Comparison of ENCODE assay signal across 1 cellular context in genomic region chr1:236568285-236568894, GRCh38.
TF ChIP-seq lines count a peak whose summit lies in the region.

No MANE protein-coding gene starts in this region.

TF ChIP-seq in K562, 482 proteins besides CTCF, POLR2A, EP300 and RAD21 (continued from another document):
- TF ChIP-seq ELK1 (CRISPR knock-in tag; IDR thresholded peaks at IDR 0.05): no peak
- TF ChIP-seq RCOR1 (IDR thresholded peaks at IDR 0.05; ENCODE audit: borderline replicate concordance in 1 of 2, low read depth in 2 of 2, low read length in 2 of 2): peak in 1 of 2 experiments; percentile 35; a peak in 1 of 4 replicates
- TF ChIP-seq NR2C1 (IDR thresholded peaks at IDR 0.05): no peak
- peak; percentile 68 for TF ChIP-seq NR2C1 (tag; IDR thresholded peaks at IDR 0.05)
- TF ChIP-seq NCOA6 (IDR thresholded peaks at IDR 0.05): no peak
- TF ChIP-seq MAFG (tag; conservative IDR thresholded peaks at IDR 0.05): 0 out of 2 replicates have a peak, but pooled peaks have one; percentile 15
- no peak for TF ChIP-seq ZNF764 (CRISPR knock-in tag; IDR thresholded peaks at IDR 0.05; ENCODE audit: low read depth)
- TF ChIP-seq, protein P1, sequence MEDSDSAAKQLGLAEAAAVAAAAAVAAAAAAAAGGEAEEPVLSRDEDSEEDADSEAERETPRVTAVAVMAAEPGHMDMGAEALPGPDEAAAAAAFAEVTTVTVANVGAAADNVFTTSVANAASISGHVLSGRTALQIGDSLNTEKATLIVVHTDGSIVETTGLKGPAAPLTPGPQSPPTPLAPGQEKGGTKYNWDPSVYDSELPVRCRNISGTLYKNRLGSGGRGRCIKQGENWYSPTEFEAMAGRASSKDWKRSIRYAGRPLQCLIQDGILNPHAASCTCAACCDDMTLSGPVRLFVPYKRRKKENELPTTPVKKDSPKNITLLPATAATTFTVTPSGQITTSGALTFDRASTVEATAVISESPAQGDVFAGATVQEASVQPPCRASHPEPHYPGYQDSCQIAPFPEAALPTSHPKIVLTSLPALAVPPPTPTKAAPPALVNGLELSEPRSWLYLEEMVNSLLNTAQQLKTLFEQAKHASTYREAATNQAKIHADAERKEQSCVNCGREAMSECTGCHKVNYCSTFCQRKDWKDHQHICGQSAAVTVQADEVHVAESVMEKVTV (CRISPR knock-in tag; IDR thresholded peaks at IDR 0.05): peak; percentile 33; the same call in 1 of the 2 replicates
- TF ChIP-seq GABPB1 (CRISPR knock-in tag; IDR thresholded peaks at IDR 0.05): no peak
- TF ChIP-seq MYC (IDR thresholded peaks at IDR 0.05; ENCODE audit: low read depth, low read length): peak; percentile 58
- no peak for TF ChIP-seq MYC (CRISPR knock-in tag; IDR thresholded peaks at IDR 0.05; ENCODE audit: borderline replicate concordance, low read depth)
- TF ChIP-seq, protein P2, sequence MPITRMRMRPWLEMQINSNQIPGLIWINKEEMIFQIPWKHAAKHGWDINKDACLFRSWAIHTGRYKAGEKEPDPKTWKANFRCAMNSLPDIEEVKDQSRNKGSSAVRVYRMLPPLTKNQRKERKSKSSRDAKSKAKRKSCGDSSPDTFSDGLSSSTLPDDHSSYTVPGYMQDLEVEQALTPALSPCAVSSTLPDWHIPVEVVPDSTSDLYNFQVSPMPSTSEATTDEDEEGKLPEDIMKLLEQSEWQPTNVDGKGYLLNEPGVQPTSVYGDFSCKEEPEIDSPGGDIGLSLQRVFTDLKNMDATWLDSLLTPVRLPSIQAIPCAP (CRISPR knock-in tag; IDR thresholded peaks at IDR 0.05; ENCODE audit: borderline replicate concordance): no peak
- peak; percentile 54 for TF ChIP-seq CXXC5 (CRISPR knock-in tag; IDR thresholded peaks at IDR 0.05)
- TF ChIP-seq ARID1B (IDR thresholded peaks at IDR 0.05): peak; percentile 27; the same call in 1 of the 2 replicates
- peak; percentile 87 for TF ChIP-seq ATF7 (IDR thresholded peaks at IDR 0.05)
- TF ChIP-seq ZNF584 (CRISPR knock-in tag; IDR thresholded peaks at IDR 0.05; ENCODE audit: low read depth): peak; percentile 90
- TF ChIP-seq, protein P3, sequence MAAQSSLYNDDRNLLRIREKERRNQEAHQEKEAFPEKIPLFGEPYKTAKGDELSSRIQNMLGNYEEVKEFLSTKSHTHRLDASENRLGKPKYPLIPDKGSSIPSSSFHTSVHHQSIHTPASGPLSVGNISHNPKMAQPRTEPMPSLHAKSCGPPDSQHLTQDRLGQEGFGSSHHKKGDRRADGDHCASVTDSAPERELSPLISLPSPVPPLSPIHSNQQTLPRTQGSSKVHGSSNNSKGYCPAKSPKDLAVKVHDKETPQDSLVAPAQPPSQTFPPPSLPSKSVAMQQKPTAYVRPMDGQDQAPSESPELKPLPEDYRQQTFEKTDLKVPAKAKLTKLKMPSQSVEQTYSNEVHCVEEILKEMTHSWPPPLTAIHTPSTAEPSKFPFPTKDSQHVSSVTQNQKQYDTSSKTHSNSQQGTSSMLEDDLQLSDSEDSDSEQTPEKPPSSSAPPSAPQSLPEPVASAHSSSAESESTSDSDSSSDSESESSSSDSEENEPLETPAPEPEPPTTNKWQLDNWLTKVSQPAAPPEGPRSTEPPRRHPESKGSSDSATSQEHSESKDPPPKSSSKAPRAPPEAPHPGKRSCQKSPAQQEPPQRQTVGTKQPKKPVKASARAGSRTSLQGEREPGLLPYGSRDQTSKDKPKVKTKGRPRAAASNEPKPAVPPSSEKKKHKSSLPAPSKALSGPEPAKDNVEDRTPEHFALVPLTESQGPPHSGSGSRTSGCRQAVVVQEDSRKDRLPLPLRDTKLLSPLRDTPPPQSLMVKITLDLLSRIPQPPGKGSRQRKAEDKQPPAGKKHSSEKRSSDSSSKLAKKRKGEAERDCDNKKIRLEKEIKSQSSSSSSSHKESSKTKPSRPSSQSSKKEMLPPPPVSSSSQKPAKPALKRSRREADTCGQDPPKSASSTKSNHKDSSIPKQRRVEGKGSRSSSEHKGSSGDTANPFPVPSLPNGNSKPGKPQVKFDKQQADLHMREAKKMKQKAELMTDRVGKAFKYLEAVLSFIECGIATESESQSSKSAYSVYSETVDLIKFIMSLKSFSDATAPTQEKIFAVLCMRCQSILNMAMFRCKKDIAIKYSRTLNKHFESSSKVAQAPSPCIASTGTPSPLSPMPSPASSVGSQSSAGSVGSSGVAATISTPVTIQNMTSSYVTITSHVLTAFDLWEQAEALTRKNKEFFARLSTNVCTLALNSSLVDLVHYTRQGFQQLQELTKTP (IDR thresholded peaks at IDR 0.05; ENCODE audit: low read depth in 1 of 2, partially characterized antibody in 2 of 2): no peak
- peak; percentile 93 for TF ChIP-seq ZSCAN32 (CRISPR knock-in tag; IDR thresholded peaks at IDR 0.05)
- TF ChIP-seq PKNOX1 (IDR thresholded peaks at IDR 0.05): peak; percentile 56; the same call in 1 of the 2 replicates
- peak; percentile 62; the same call in 1 of the 2 replicates for TF ChIP-seq DMBX1 (CRISPR knock-in tag; IDR thresholded peaks at IDR 0.05; ENCODE audit: borderline replicate concordance)
- peak; percentile 87; the same call in 1 of the 2 replicates for TF ChIP-seq SMAD3 (CRISPR knock-in tag; conservative IDR thresholded peaks at IDR 0.05)
- TF ChIP-seq EP400 (IDR thresholded peaks at IDR 0.05): peak; percentile 36; the same call in 1 of the 2 replicates
- 0 out of 2 replicates have a peak, but pooled peaks have one; percentile 40 for TF ChIP-seq ZNF76 (CRISPR knock-in tag; IDR thresholded peaks at IDR 0.05; ENCODE audit: borderline replicate concordance)
- TF ChIP-seq ZNF740 (CRISPR knock-in tag; IDR thresholded peaks at IDR 0.05): no peak
- TF ChIP-seq ZNF740 (tag; IDR thresholded peaks at IDR 0.05): peak in 1 of 2 experiments; percentile 79; a peak in 2 of 4 replicates
- TF ChIP-seq PTTG1 (tag; IDR thresholded peaks at IDR 0.05; ENCODE audit: low read depth): peak; percentile 48; the same call in 1 of the 2 replicates
- TF ChIP-seq ZBTB1 (CRISPR knock-in tag; IDR thresholded peaks at IDR 0.05; ENCODE audit: borderline replicate concordance, low read depth): no peak
- TF ChIP-seq, protein P4, sequence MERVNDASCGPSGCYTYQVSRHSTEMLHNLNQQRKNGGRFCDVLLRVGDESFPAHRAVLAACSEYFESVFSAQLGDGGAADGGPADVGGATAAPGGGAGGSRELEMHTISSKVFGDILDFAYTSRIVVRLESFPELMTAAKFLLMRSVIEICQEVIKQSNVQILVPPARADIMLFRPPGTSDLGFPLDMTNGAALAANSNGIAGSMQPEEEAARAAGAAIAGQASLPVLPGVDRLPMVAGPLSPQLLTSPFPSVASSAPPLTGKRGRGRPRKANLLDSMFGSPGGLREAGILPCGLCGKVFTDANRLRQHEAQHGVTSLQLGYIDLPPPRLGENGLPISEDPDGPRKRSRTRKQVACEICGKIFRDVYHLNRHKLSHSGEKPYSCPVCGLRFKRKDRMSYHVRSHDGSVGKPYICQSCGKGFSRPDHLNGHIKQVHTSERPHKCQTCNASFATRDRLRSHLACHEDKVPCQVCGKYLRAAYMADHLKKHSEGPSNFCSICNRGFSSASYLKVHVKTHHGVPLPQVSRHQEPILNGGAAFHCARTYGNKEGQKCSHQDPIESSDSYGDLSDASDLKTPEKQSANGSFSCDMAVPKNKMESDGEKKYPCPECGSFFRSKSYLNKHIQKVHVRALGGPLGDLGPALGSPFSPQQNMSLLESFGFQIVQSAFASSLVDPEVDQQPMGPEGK (CRISPR knock-in tag; IDR thresholded peaks at IDR 0.05; ENCODE audit: borderline replicate concordance): 0 out of 2 replicates have a peak, but pooled peaks have one; percentile 22
- peak; percentile 57; the same call in 1 of the 2 replicates for TF ChIP-seq ZNF41 (CRISPR knock-in tag; conservative IDR thresholded peaks at IDR 0.05)
- peak; percentile 24 for TF ChIP-seq BRD9 (IDR thresholded peaks at IDR 0.05; ENCODE audit: low read depth, partially characterized antibody)
- TF ChIP-seq, protein P5, sequence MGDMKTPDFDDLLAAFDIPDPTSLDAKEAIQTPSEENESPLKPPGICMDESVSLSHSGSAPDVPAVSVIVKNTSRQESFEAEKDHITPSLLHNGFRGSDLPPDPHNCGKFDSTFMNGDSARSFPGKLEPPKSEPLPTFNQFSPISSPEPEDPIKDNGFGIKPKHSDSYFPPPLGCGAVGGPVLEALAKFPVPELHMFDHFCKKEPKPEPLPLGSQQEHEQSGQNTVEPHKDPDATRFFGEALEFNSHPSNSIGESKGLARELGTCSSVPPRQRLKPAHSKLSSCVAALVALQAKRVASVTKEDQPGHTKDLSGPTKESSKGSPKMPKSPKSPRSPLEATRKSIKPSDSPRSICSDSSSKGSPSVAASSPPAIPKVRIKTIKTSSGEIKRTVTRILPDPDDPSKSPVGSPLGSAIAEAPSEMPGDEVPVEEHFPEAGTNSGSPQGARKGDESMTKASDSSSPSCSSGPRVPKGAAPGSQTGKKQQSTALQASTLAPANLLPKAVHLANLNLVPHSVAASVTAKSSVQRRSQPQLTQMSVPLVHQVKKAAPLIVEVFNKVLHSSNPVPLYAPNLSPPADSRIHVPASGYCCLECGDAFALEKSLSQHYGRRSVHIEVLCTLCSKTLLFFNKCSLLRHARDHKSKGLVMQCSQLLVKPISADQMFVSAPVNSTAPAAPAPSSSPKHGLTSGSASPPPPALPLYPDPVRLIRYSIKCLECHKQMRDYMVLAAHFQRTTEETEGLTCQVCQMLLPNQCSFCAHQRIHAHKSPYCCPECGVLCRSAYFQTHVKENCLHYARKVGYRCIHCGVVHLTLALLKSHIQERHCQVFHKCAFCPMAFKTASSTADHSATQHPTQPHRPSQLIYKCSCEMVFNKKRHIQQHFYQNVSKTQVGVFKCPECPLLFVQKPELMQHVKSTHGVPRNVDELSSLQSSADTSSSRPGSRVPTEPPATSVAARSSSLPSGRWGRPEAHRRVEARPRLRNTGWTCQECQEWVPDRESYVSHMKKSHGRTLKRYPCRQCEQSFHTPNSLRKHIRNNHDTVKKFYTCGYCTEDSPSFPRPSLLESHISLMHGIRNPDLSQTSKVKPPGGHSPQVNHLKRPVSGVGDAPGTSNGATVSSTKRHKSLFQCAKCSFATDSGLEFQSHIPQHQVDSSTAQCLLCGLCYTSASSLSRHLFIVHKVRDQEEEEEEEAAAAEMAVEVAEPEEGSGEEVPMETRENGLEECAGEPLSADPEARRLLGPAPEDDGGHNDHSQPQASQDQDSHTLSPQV (IDR thresholded peaks at IDR 0.05): peak; percentile 70
- no peak for TF ChIP-seq SLC30A9 (CRISPR knock-in tag; IDR thresholded peaks at IDR 0.05)
- TF ChIP-seq KLF6 (CRISPR knock-in tag; IDR thresholded peaks at IDR 0.05; ENCODE audit: borderline replicate concordance): peak; percentile 84; the same call in 1 of the 2 replicates
- no peak for TF ChIP-seq ATF1 (CRISPR knock-in tag; IDR thresholded peaks at IDR 0.05)
- TF ChIP-seq ATF1 (tag; IDR thresholded peaks at IDR 0.05): 0 out of 2 replicates have a peak, but pooled peaks have one; percentile 7
- no peak for TF ChIP-seq NR2C2 (CRISPR knock-in tag; IDR thresholded peaks at IDR 0.05)
- peak; percentile 31; the same call in 1 of the 2 replicates for TF ChIP-seq NR2C2 (tag; IDR thresholded peaks at IDR 0.05)
- TF ChIP-seq TCFL5 (CRISPR knock-in tag; conservative IDR thresholded peaks at IDR 0.05): peak; percentile 41; the same call in 1 of the 2 replicates
- TF ChIP-seq ETV1 (tag; conservative IDR thresholded peaks at IDR 0.05; ENCODE audit: low read depth): peak; percentile 57; the same call in 1 of the 2 replicates
- peak; percentile 71; the same call in 1 of the 2 replicates for TF ChIP-seq ZNF583 (CRISPR knock-in tag; IDR thresholded peaks at IDR 0.05)
- TF ChIP-seq CEBPB (tag; IDR thresholded peaks at IDR 0.05): peak; percentile 53
- TF ChIP-seq HDAC8 (tag; IDR thresholded peaks at IDR 0.05): peak; percentile 69; the same call in 1 of the 2 replicates
- TF ChIP-seq SMC3 (conservative IDR thresholded peaks at IDR 0.05; ENCODE audit: insufficient read depth, low read depth, low read length): no peak
- TF ChIP-seq BRD4 (IDR thresholded peaks at IDR 0.05): peak; percentile 40; the same call in 1 of the 2 replicates
